18 cellular contexts compared by ENCODE assay signal in the genomic region with DNA sequence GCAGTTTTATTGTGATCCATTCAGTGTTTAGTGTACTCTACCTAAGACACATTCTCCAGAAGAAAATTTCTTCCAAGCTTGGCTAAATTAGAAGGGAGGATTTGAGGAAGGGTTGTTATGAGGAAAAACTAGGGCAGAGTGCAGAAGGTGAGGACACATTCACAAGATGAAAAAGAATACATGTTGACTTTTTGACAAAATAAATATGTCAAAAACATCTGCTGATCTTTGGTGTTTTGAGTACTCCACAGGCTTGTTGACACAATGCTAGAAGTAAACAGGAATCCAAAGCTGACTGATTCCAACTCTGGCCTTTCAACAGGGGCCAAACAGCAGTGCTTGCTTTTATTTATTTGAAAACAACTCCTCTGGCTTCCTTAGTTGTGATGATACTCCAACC.
A peak's percentile ranks its signal among the peaks of the same experiment; 100 is the strongest.
DNase-seq lines count a peak whose midpoint lies in the region; ATAC-seq, FAIRE-seq and TF ChIP-seq lines count a peak whose summit lies in the region.
"Had no signal": no experiment of that assay in that cellular context is flagged by ENCODE, and none has a peak within 500 bp of the region (broad histone marks: within the 10 kb centered on the region; RNA-seq: fewer than 3 reads in every experiment).

No MANE protein-coding gene starts in this region.

- H3K4me3 Mint-ChIP-seq in activated CD4-positive, alpha-beta T cell treated with anti-CD3 and anti-CD28 coated beads, Interleukin-2, amount 10 ng/mL, durations not matched to agents 7 days and 5 days, result no peak overlapping the region
- no peak overlapping the region for H3K4me3 Mint-ChIP-seq in mesothelial cell of epicardium

- peak; percentile 99 for FAIRE-seq in endometrium (lab: Jason Lieb, UNC)
- FAIRE-seq: H1 had no signal

- no peaks in the 10 kb centered on the region for H3K9me3 ChIP-seq in liver (ENCODE audit: control insufficient read depth in 4 of 4, low read length in 3 of 4)
- H3K9me3 ChIP-seq: SJCRH30 had no signal

- no peaks in the 10 kb centered on the region for H3K36me3 Mint-ChIP-seq in activated CD4-positive, alpha-beta T cell treated with anti-CD3 and anti-CD28 coated beads, Interleukin-2, amount 10 ng/mL, durations not matched to agents 7 days and 5 days (ENCODE audit: low read depth)
- H3K36me3 Mint-ChIP-seq in mesothelial cell of epicardium, result no peaks in the 10 kb centered on the region

- H3K9ac ChIP-seq in liver (ENCODE audit: low read depth in 1 of 2, low read length in 2 of 2), result no peak overlapping the region

- ATAC-seq in GM21576 (IDR thresholded peaks at IDR 0.05; ENCODE audit: unreplicated experiment), result no peak
- ATAC-seq: Panc1 had no signal

- TF ChIP-seq CTCF in liver (IDR thresholded peaks at IDR 0.05; ENCODE audit: low read depth, low read length, missing input control) (no peak), mesothelial cell of epicardium (IDR thresholded peaks at IDR 0.05; ENCODE audit: unreplicated experiment) (no peak)

- H3K27me3 Mint-ChIP-seq in activated CD4-positive, alpha-beta T cell treated with anti-CD3 and anti-CD28 coated beads, Interleukin-2, amount 10 ng/mL, durations not matched to agents 7 days and 5 days, result no peaks in the 10 kb centered on the region
- H3K27me3 Mint-ChIP-seq in mesothelial cell of epicardium (ENCODE audit: low read depth), result no peaks in the 10 kb centered on the region

- H3K4me1 ChIP-seq in liver (ENCODE audit: control insufficient read depth in 4 of 4, insufficient read depth in 4 of 4, low read length in 3 of 4), result peaks cover 2 to 13% (median 3%) of the 10 kb centered on the region in 4 donors
- H3K4me1 ChIP-seq: SJCRH30 had no signal

- H3K36me3 ChIP-seq in liver (ENCODE audit: control insufficient read depth in 4 of 4, insufficient read depth in 3 of 4, low read depth in 1 of 4, low read length in 3 of 4), result no peaks in the 10 kb centered on the region
- H3K36me3 ChIP-seq: SJCRH30 had no signal

- H3K9me3 Mint-ChIP-seq in activated CD4-positive, alpha-beta T cell treated with anti-CD3 and anti-CD28 coated beads, Interleukin-2, amount 10 ng/mL, durations not matched to agents 7 days and 5 days, result no peaks in the 10 kb centered on the region
- H3K9me3 Mint-ChIP-seq in mesothelial cell of epicardium, result peaks cover 10% of the 10 kb centered on the region

- POLR2A ChIA-PET in activated CD4-positive, alpha-beta T cell treated with anti-CD3 and anti-CD28 coated beads, Interleukin-2, amount 10 ng/mL, durations not matched to agents 7 days and 5 days (lab: Charles Lee), result no interaction called here

- no peak for TF ChIP-seq RAD21 in liver (IDR thresholded peaks at IDR 0.05)

- H3K27me3 ChIP-seq in liver (ENCODE audit: control insufficient read depth in 4 of 4, insufficient read depth in 4 of 4, low read length in 3 of 4), result no peaks in the 10 kb centered on the region
- H3K27me3 ChIP-seq: SJCRH30 had no signal

- no peak overlapping the region for H3K27ac ChIP-seq in liver (ENCODE audit: low read depth in 1 of 2, low read length in 2 of 2)
- H3K27ac ChIP-seq: C4-2B, SJCRH30 had no signal

- CTCF ChIA-PET in activated CD4-positive, alpha-beta T cell treated with anti-CD3 and anti-CD28 coated beads, Interleukin-2, amount 10 ng/mL, durations not matched to agents 7 days and 5 days (lab: Charles Lee), result interaction anchor here (0.6 kb wide), 1 partner anchor 7 kb away, joined by 3 read pairs; no protein-coding TSS in a partner anchor

- no peaks in the 10 kb centered on the region for H3K4me1 Mint-ChIP-seq in activated CD4-positive, alpha-beta T cell treated with anti-CD3 and anti-CD28 coated beads, Interleukin-2, amount 10 ng/mL, durations not matched to agents 7 days and 5 days
- H3K4me1 Mint-ChIP-seq in mesothelial cell of epicardium, result peaks cover 2% of the 10 kb centered on the region

- no peak overlapping the region for H3K27ac Mint-ChIP-seq in activated CD4-positive, alpha-beta T cell treated with anti-CD3 and anti-CD28 coated beads, Interleukin-2, amount 10 ng/mL, durations not matched to agents 7 days and 5 days
- H3K27ac Mint-ChIP-seq in mesothelial cell of epicardium, result no peak overlapping the region

- no peak overlapping the region for H3K4me3 ChIP-seq in liver (ENCODE audit: low read depth in 1 of 3, low read length in 3 of 3)
- H3K4me3 ChIP-seq: SJCRH30 had no signal

- DNase-seq in COR-L47 (lab: John Stamatoyannopoulos, UW) (peak; percentile 3), DMS53 (lab: John Stamatoyannopoulos, UW) (peak; percentile 77), mesothelial cell of epicardium (ENCODE audit: low spot score in 2 of 2, unreplicated experiment in 2 of 2) (no peak)
- DNase-seq in activated CD4-positive, alpha-beta T cell treated with anti-CD3 and anti-CD28 coated beads, Interleukin-2, amount 10 ng/mL, durations not matched to agents 7 days and 5 days, result no peak
- DNase-seq: AML-193, GF-D8, KBM-7, MV-4-11, NCI-H1930, NCI-H2171 treated with DMSO at 0.1 percent for 48 hours, NCI-H524, SJCRH30 had no signal

TF ChIP-seq in liver, 16 proteins besides CTCF, POLR2A, EP300 and RAD21:
- peak; percentile 90 for TF ChIP-seq FOXA1 (IDR thresholded peaks at IDR 0.05)
- no peak for TF ChIP-seq REST (IDR thresholded peaks at IDR 0.05)
- TF ChIP-seq RXRA (IDR thresholded peaks at IDR 0.05), result peak; percentile 16 to 41
- peak; percentile 94 for TF ChIP-seq FOXA2 (IDR thresholded peaks at IDR 0.05)
- TF ChIP-seq HNF4A (conservative IDR thresholded peaks at IDR 0.05), result peak; percentile 26 to 36
- no peak for TF ChIP-seq HNF4G (IDR thresholded peaks at IDR 0.05)
- TF ChIP-seq SP1 (IDR thresholded peaks at IDR 0.05), result peak; percentile 17

Comparison
In these comparisons a context has a peak if more than half of its experiments do, and no peak if none do; other contexts are left out.
1. DNase-seq: peak in COR-L47 (single experiment) and DMS53 (single experiment); none in activated CD4-positive, alpha-beta T cell treated with anti-CD3 and anti-CD28 coated beads, Interleukin-2, amount 10 ng/mL, durations not matched to agents 7 days and 5 days (single experiment) and mesothelial cell of epicardium (0 of 2).